ENCODE assay signal across 8 cellular contexts in genomic region chr11:46363031-46363407, GRCh38. TPM values are rescaled to one million over a fixed set of nuclear protein-coding genes. Genes with fewer than 3 reads are reported as not detected.
DNase-seq lines count a peak whose midpoint lies in the region; ATAC-seq, FAIRE-seq and TF ChIP-seq lines count a peak whose summit lies in the region.

No MANE protein-coding gene starts in this region.

- no peak for DNase-seq in DND-41
- DNase-seq in RCC 7860 (ENCODE audit: low spot score), result peak; percentile 94
- peak; percentile 68 for DNase-seq in mucosa of gallbladder (ENCODE audit: low spot score)
- DNase-seq in GM19239 (ENCODE audit: insufficient read length, low spot score), result no peak
- no peak for DNase-seq in DMS 273 treated with DMSO at 0.1 percent for 48 hours (lab: John Stamatoyannopoulos, UW)

- no peak for FAIRE-seq in RCC 7860 (lab: Jason Lieb, UNC)
- no peak for FAIRE-seq in GM19239 (lab: Jason Lieb, UNC)

- peak overlapping the region; percentile 97 for H3K4me2 ChIP-seq in DND-41 (ENCODE audit: insufficient read depth, low read length)

- ATAC-seq in DND-41 (ENCODE audit: insufficient read depth, low read depth) (no peak), HG02852 (IDR thresholded peaks at IDR 0.05; ENCODE audit: unreplicated experiment) (no peak), GM19351 (IDR thresholded peaks at IDR 0.05; ENCODE audit: unreplicated experiment) (no peak)

- H3K4me3 ChIP-seq in DND-41 (ENCODE audit: low read depth in 1 of 2, low read length in 2 of 2) (peak overlapping the region in 1 of 2 experiments; percentile 69; a peak in 2 of 4 replicates), duodenal mucosa (ENCODE audit: low read depth in 1 of 2, low read length in 2 of 2) (no peak overlapping the region)

- no peaks in the 10 kb centered on the region for H3K9me3 ChIP-seq in DND-41 (ENCODE audit: insufficient read depth, low read length, severe bottlenecking)
- H3K9me3 ChIP-seq in duodenal mucosa (ENCODE audit: control insufficient read depth in 1 of 2, low read length in 2 of 2), result no peaks in the 10 kb centered on the region

- peaks cover 49% of the 10 kb centered on the region for H3K36me3 ChIP-seq in DND-41 (ENCODE audit: insufficient read depth, low read length)
- peaks cover under 1 to 26% of the 10 kb centered on the region in 2 donors for H3K36me3 ChIP-seq in duodenal mucosa (ENCODE audit: control insufficient read depth in 1 of 2, insufficient read depth in 2 of 2, low read length in 2 of 2)

- peaks cover 92% of the 10 kb centered on the region for H3K79me2 ChIP-seq in DND-41 (ENCODE audit: insufficient read depth, low read length)

- peaks cover 54% of the 10 kb centered on the region for H4K20me1 ChIP-seq in DND-41 (ENCODE audit: insufficient read depth, low read length)

- H3K4me1 ChIP-seq in DND-41 (ENCODE audit: insufficient read depth, low read length), result peaks cover 30% of the 10 kb centered on the region
- peaks cover 35 to 39% of the 10 kb centered on the region in 2 donors for H3K4me1 ChIP-seq in duodenal mucosa (ENCODE audit: control insufficient read depth in 1 of 2, insufficient read depth in 2 of 2, low read length in 2 of 2)

- H3K9ac ChIP-seq in DND-41 (ENCODE audit: low read depth, low read length) (peak overlapping the region; percentile 92), duodenal mucosa (ENCODE audit: low read depth in 1 of 2, low read length in 2 of 2) (peak overlapping the region in 1 of 2 donors; percentile 9)

- H3K27ac ChIP-seq in DND-41 (ENCODE audit: low read length) (peak overlapping the region; percentile 100), duodenal mucosa (ENCODE audit: low read depth, low read length) (peak overlapping the region; percentile 53)

- no peak for TF ChIP-seq CTCF in DND-41 (IDR thresholded peaks at IDR 0.05; ENCODE audit: borderline replicate concordance, extremely low read depth, low read length, poor library complexity, severe bottlenecking)

- H2AFZ ChIP-seq in DND-41 (ENCODE audit: low read depth, low read length), result no peak overlapping the region

- no peaks in the 10 kb centered on the region for H3K27me3 ChIP-seq in DND-41 (ENCODE audit: insufficient read depth, low read length, poor library complexity)
- no peaks in the 10 kb centered on the region for H3K27me3 ChIP-seq in duodenal mucosa (ENCODE audit: control insufficient read depth in 1 of 2, insufficient read depth in 2 of 2, low read length in 2 of 2)

RNA-seq across cellular contexts. Expression of gene DGKZ, which starts 15.8 kb away (rescaled TPM):
- total RNA-seq in mucosa of gallbladder, result 83.8 TPM

RNA-seq across cellular contexts. Expression of gene MDK, which starts 18.4 kb away (rescaled TPM):
- 106 TPM for total RNA-seq in mucosa of gallbladder

RNA-seq across cellular contexts. Expression of gene CHRM4, which starts 28.6 kb away (rescaled TPM):
- total RNA-seq in mucosa of gallbladder, result not detected

Comparison
In these comparisons a context has a peak if more than half of its experiments do, and no peak if none do; other contexts are left out.
1. DNase-seq: peak in RCC 7860 (single experiment) and mucosa of gallbladder (single experiment); none in DND-41 (single experiment), GM19239 (single experiment) and DMS 273 treated with DMSO at 0.1 percent for 48 hours (single experiment).